ENCODE assay signal across 1 cellular context in the genomic region with DNA sequence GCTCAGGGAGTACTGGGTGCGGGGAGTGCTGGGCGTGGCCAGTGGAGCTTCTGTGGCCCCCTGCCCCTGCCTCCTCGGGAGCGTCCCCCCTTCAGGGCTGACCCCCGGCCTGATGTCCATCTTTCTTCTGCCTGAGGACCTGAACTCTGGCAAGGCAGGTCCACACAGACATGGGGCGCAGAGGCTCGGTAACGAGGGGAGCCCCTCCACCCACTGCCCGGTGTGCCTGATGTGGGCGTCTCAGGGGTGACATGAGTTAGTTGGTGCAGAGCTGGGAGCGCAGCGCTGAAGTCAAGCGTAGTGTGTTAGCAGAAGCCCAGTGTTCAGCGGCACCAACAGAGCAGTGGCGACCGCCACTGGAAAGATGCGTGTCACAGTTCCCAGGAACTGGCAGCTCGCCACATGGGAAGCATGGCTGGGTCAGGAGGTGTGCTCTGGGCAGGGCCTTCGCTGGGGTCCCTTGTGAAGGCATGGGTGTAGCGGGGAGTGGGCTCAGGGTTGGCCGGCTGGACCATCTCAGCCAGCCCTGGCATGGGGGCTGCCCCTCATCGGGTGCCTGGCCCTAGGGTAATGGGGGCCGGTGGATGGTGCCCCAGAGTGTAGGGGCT.
TF ChIP-seq lines count a peak whose summit lies in the region.

No MANE protein-coding gene starts in this region.

TF ChIP-seq in HepG2, 621 proteins besides CTCF, POLR2A, EP300 and RAD21:
- TF ChIP-seq ZNF263 (CRISPR knock-in tag; IDR thresholded peaks at IDR 0.05) (peak; percentile 21; the same call in 1 of the 2 replicates), TBX2 (CRISPR knock-in tag; IDR thresholded peaks at IDR 0.05; ENCODE audit: borderline replicate concordance) (no peak), SRSF1 (optimal IDR thresholded peaks at IDR 0.05; ENCODE audit: low read depth, low read length) (no peak), AGO2 (optimal IDR thresholded peaks at IDR 0.05; ENCODE audit: low read depth, low read length) (peak; percentile 50), KDM5A (IDR thresholded peaks at IDR 0.05; ENCODE audit: borderline replicate concordance, low read length) (no peak)
